8 cellular contexts compared by ENCODE assay signal in the genomic region with DNA sequence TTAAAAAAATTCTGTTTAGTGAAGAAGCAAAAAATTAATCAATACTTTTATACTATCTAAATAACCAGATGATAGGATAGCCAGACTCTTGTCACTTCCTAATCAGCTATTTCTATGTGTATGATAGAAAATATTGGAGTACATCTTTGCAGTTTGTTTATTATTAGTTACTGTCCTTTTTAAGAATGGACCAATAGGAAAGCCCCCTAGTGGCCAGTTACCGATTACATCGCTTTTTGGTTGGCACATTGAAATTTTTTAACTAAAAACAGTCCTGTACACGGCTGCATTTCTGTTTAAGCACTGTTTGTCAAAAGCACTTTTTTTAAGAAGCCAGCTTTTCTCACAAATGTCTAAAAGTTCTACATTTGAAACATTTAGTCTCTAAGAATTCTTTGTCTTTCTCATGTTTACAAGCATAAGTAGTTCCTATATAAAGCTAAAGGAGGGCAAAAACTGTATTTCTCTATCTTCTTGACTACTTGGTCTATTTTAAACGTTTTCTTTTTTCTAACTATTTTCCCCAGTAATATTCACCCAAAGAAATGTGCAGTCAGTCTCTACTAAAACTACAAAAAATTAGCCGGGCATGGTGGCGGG.
A peak's percentile ranks its signal among the peaks of the same experiment; 100 is the strongest.
DNase-seq lines count a peak whose midpoint lies in the region; ATAC-seq, FAIRE-seq and TF ChIP-seq lines count a peak whose summit lies in the region.

No MANE protein-coding gene starts in this region.

- no peaks in the 10 kb centered on the region for H3K36me3 Mint-ChIP-seq in CD4-positive, alpha-beta memory T cell

- H4K20me1 ChIP-seq in hepatocyte (ENCODE audit: insufficient read depth, poor library complexity, severe bottlenecking) = no peaks in the 10 kb centered on the region

- no peaks in the 10 kb centered on the region for H3K9me2 ChIP-seq in hepatocyte (replicated peaks; ENCODE audit: insufficient read depth)

- no peak overlapping the region for H3K27ac Mint-ChIP-seq in CD4-positive, alpha-beta memory T cell

- H3K4me3 ChIP-seq in WERI-Rb-1 (ENCODE audit: low read depth, low read length) (no peak overlapping the region), hepatocyte (no peak overlapping the region), upper lobe of right lung (no peak overlapping the region)
- H3K4me3 ChIP-seq in CD4-positive, alpha-beta memory T cell (ENCODE audit: low read length in 2 of 2) = no peak overlapping the region

- CTCF ChIA-PET in CD4-positive, alpha-beta memory T cell (lab: Charles Lee; ENCODE audit: partially characterized antibody) = no interaction called here

- ATAC-seq in upper lobe of right lung = no peak
- no peak for ATAC-seq in GM21381 (IDR thresholded peaks at IDR 0.05; ENCODE audit: unreplicated experiment)

- POLR2A ChIA-PET in CD4-positive, alpha-beta memory T cell (lab: Charles Lee; ENCODE audit: partially characterized antibody) = no interaction called here

- H3K4me2 ChIP-seq in hepatocyte = no peak overlapping the region

- peak; percentile 90 for FAIRE-seq in G401.6 (lab: Jason Lieb, UNC)

- H3K27me3 ChIP-seq in WERI-Rb-1 (ENCODE audit: insufficient read depth, low read depth, severe bottlenecking) (no peaks in the 10 kb centered on the region), hepatocyte (no peaks in the 10 kb centered on the region), upper lobe of right lung (no peaks in the 10 kb centered on the region)
- no peaks in the 10 kb centered on the region for H3K27me3 ChIP-seq in CD4-positive, alpha-beta memory T cell (ENCODE audit: insufficient read depth, low read length)

- H3K9me3 ChIP-seq in WERI-Rb-1 (ENCODE audit: severe bottlenecking) (no peaks in the 10 kb centered on the region), hepatocyte (ENCODE audit: low read depth) (no peaks in the 10 kb centered on the region), upper lobe of right lung (no peaks in the 10 kb centered on the region)
- no peaks in the 10 kb centered on the region for H3K9me3 ChIP-seq in CD4-positive, alpha-beta memory T cell (ENCODE audit: control insufficient read depth in 1 of 2, low read length in 2 of 2)

- intact Hi-C loops in upper lobe of right lung (cut with DNase I) = no loop called here
- intact Hi-C loops in CD4-positive, alpha-beta memory T cell (cut with micrococcal nuclease) = loop anchor here (10.0 kb wide), 1 partner anchor 1886 kb away; no protein-coding TSS in a partner anchor

- DNase-seq in KG1 (lab: John Stamatoyannopoulos, UW) (peak; percentile 11), WERI-Rb-1 (peak; percentile 17), hepatocyte (ENCODE audit: low spot score) (peak; percentile 73), upper lobe of right lung (no peak), NCI-H146 treated with DMSO at 0.1 percent for 48 hours (lab: John Stamatoyannopoulos, UW; ENCODE audit: unreplicated experiment) (no peak)
- DNase-seq in CD4-positive, alpha-beta memory T cell = no peak

- H3K27ac ChIP-seq in WERI-Rb-1 = no peak overlapping the region
- H3K27ac ChIP-seq in hepatocyte = no peak overlapping the region
- H3K27ac ChIP-seq in upper lobe of right lung = no peak overlapping the region
- H3K27ac ChIP-seq in CD4-positive, alpha-beta memory T cell (ENCODE audit: low read depth, low read length) = no peak overlapping the region

- H3K4me3 Mint-ChIP-seq in CD4-positive, alpha-beta memory T cell = no peak overlapping the region

- peaks cover 0 to 3% (median 0%) of the 10 kb centered on the region in 8 donors for H3K9me3 Mint-ChIP-seq in CD4-positive, alpha-beta memory T cell

- no peaks in the 10 kb centered on the region for H3K27me3 Mint-ChIP-seq in CD4-positive, alpha-beta memory T cell

- H3K36me3 ChIP-seq in WERI-Rb-1 = no peaks in the 10 kb centered on the region
- H3K36me3 ChIP-seq in hepatocyte (replicated peaks; ENCODE audit: insufficient read depth, low read depth) = no peaks in the 10 kb centered on the region
- H3K36me3 ChIP-seq in upper lobe of right lung = no peaks in the 10 kb centered on the region
- no peaks in the 10 kb centered on the region for H3K36me3 ChIP-seq in CD4-positive, alpha-beta memory T cell (ENCODE audit: insufficient read depth, low read length)

- H3K4me1 Mint-ChIP-seq in CD4-positive, alpha-beta memory T cell = no peaks in the 10 kb centered on the region

- WGBS in hepatocyte (ENCODE audit: low lambda C conversion rate, missing lambda C conversion rate) = 39% methylated on average over 6 of the region's 6 CpGs

- H3K79me2 ChIP-seq in hepatocyte = no peaks in the 10 kb centered on the region

- TF ChIP-seq CTCF in WERI-Rb-1 (IDR thresholded peaks at IDR 0.05; ENCODE audit: low read depth, low read length) = peak; percentile 50
- peak; percentile 72 for TF ChIP-seq CTCF in hepatocyte (IDR thresholded peaks at IDR 0.05; ENCODE audit: poor library complexity)
- TF ChIP-seq CTCF in upper lobe of right lung (IDR thresholded peaks at IDR 0.05) = peak; percentile 68

- no peak overlapping the region for H2AFZ ChIP-seq in hepatocyte

- no peaks in the 10 kb centered on the region for H3K4me1 ChIP-seq in hepatocyte (ENCODE audit: insufficient read depth)
- no peaks in the 10 kb centered on the region for H3K4me1 ChIP-seq in upper lobe of right lung
- no peaks in the 10 kb centered on the region for H3K4me1 ChIP-seq in CD4-positive, alpha-beta memory T cell (ENCODE audit: insufficient read depth, low read length)

Comparison
In these comparisons a context has a peak if more than half of its experiments do, and no peak if none do; other contexts are left out.
1. DNase-seq: peak in KG1 (single experiment), WERI-Rb-1 (single experiment) and hepatocyte (single experiment); none in upper lobe of right lung (single experiment), CD4-positive, alpha-beta memory T cell (0 of 5) and NCI-H146 treated with DMSO at 0.1 percent for 48 hours (single experiment).
2. Peak in every context shown above with its lines, with median percentiles within 50 percentile points of each other: CTCF ChIP-seq.